8 cellular contexts compared by ENCODE assay signal in genomic region chr6:129683606-129684322, GRCh38. TPM values are rescaled to one million over a fixed set of nuclear protein-coding genes. Genes with fewer than 3 reads are reported as not detected.
A peak's percentile ranks its signal among the peaks of the same experiment; 100 is the strongest.
DNase-seq lines count a peak whose midpoint lies in the region; ATAC-seq and TF ChIP-seq lines count a peak whose summit lies in the region.

No MANE protein-coding gene starts in this region.

- H4K20me1 ChIP-seq in OCI-LY1 (ENCODE audit: insufficient read depth, low read length) = no peaks in the 10 kb centered on the region
- no peaks in the 10 kb centered on the region for H4K20me1 ChIP-seq in osteoblast (ENCODE audit: insufficient read depth, low read length)

- H3K27me3 ChIP-seq in OCI-LY1 (ENCODE audit: insufficient read depth, low read length) = no peaks in the 10 kb centered on the region
- H3K27me3 ChIP-seq in osteoblast (ENCODE audit: insufficient read depth, low read length) = no peaks in the 10 kb centered on the region
- no peaks in the 10 kb centered on the region for H3K27me3 ChIP-seq in upper lobe of left lung

- no peak overlapping the region for H3K27ac ChIP-seq in OCI-LY1 (ENCODE audit: low read depth, low read length, poor library complexity, severe bottlenecking)
- peak overlapping the region; percentile 68 for H3K27ac ChIP-seq in osteoblast (ENCODE audit: low read depth, low read length)
- peak overlapping the region; percentile 76 to 86 (median 84) for H3K27ac ChIP-seq in upper lobe of left lung

- H3K9me2 ChIP-seq in OCI-LY1 (ENCODE audit: low read depth, low read length) = no peaks in the 10 kb centered on the region

- H3K79me2 ChIP-seq in OCI-LY1 (ENCODE audit: insufficient read depth, low read length) (no peaks in the 10 kb centered on the region), osteoblast (ENCODE audit: insufficient read depth, low read length) (peaks cover 76% of the 10 kb centered on the region)

- WGBS in upper lobe of left lung, 2 donors = 19 to 23% methylated on average over 8 of the region's 8 CpGs

- peak in 1 of 4 donors; percentile 51 for TF ChIP-seq POLR2A in upper lobe of left lung (IDR thresholded peaks at IDR 0.05)

- DNase-seq in NCI-H345 (lab: John Stamatoyannopoulos, UW) (peak; percentile 5), NCI-H345 treated with DMSO at 0.1 percent for 48 hours (lab: John Stamatoyannopoulos, UW; ENCODE audit: unreplicated experiment) (no peak), activated T-cell treated with anti-CD3 and anti-CD28 coated beads for 48 hours (ENCODE audit: low read depth) (peak; percentile 43), fibroblast of pulmonary artery (ENCODE audit: low read depth) (peak; percentile 99), osteoblast (ENCODE audit: insufficient read length, low spot score, missing footprints) (peak; percentile 94), upper lobe of left lung (peak in 1 of 2 donors; percentile 90)

- peak overlapping the region; percentile 0 for H3K4me3 ChIP-seq in OCI-LY1 (ENCODE audit: low read depth, low read length, poor library complexity, severe bottlenecking)
- H3K4me3 ChIP-seq in fibroblast of pulmonary artery (replicated peaks; ENCODE audit: low read depth, low read length) = peak overlapping the region; percentile 8
- H3K4me3 ChIP-seq in osteoblast (ENCODE audit: insufficient read depth, low read length) = peak overlapping the region; percentile 2
- no peak overlapping the region for H3K4me3 ChIP-seq in upper lobe of left lung

- TF ChIP-seq CTCF in OCI-LY1 (IDR thresholded peaks at IDR 0.05; ENCODE audit: low read length) (no peak), fibroblast of pulmonary artery (IDR thresholded peaks at IDR 0.05; ENCODE audit: low read length, missing control alignments) (no peak), osteoblast (IDR thresholded peaks at IDR 0.05; ENCODE audit: extremely low read depth, low read depth, low read length) (no peak), upper lobe of left lung (IDR thresholded peaks at IDR 0.05) (no peak)

- peak in 2 of 4 donors; percentile 83 to 89 for TF ChIP-seq EP300 in upper lobe of left lung (IDR thresholded peaks at IDR 0.05)

- H3K4me1 ChIP-seq in OCI-LY1 (ENCODE audit: insufficient read depth, low read length, severe bottlenecking) (peaks cover 21% of the 10 kb centered on the region), osteoblast (ENCODE audit: insufficient read depth, low read length) (peaks cover 69% of the 10 kb centered on the region), upper lobe of left lung (peaks cover 49 to 74% (median 60%) of the 10 kb centered on the region in 4 donors)

- H3K4me2 ChIP-seq in OCI-LY1 (ENCODE audit: low read length) (0 out of 2 replicates have a peak overlapping the region, but pooled peaks have one; percentile 20), osteoblast (ENCODE audit: insufficient read depth, low read length) (peak overlapping the region; percentile 57)

- H2AFZ ChIP-seq in OCI-LY1 (ENCODE audit: low read length) (no peak overlapping the region), osteoblast (ENCODE audit: low read length) (no peak overlapping the region)

- no peak overlapping the region for H3K9ac ChIP-seq in OCI-LY1 (ENCODE audit: low read length)

- no peaks in the 10 kb centered on the region for H3F3A ChIP-seq in OCI-LY1 (ENCODE audit: insufficient read depth, low read length)

- H3K36me3 ChIP-seq in OCI-LY1 (ENCODE audit: insufficient read depth, low read length) (no peaks in the 10 kb centered on the region), osteoblast (ENCODE audit: insufficient read depth, low read length) (no peaks in the 10 kb centered on the region), upper lobe of left lung (no peaks in the 10 kb centered on the region)

- H3K9me3 ChIP-seq in OCI-LY1 (ENCODE audit: low read length) = no peaks in the 10 kb centered on the region
- no peaks in the 10 kb centered on the region for H3K9me3 ChIP-seq in osteoblast (ENCODE audit: low read depth, low read length)
- no peaks in the 10 kb centered on the region for H3K9me3 ChIP-seq in upper lobe of left lung

- ATAC-seq in HG02981 (IDR thresholded peaks at IDR 0.05; ENCODE audit: unreplicated experiment) = peak; percentile 94
- ATAC-seq in upper lobe of left lung (ENCODE audit: low FRiP score in 2 of 2) = peak; percentile 93

RNA-seq across cellular contexts. Expression of gene ARHGAP18, which starts 26.2 kb away (rescaled TPM):
- total RNA-seq in osteoblast (16.8 and 21.0 TPM in 2 replicates), upper lobe of left lung (10 to 100 TPM; 30.4 to 56.8 (median 48.9) TPM)

Comparison
In these comparisons a context has a peak if more than half of its experiments do, and no peak if none do; other contexts are left out.
1. H3K4me3 ChIP-seq: peak in OCI-LY1 (single experiment), fibroblast of pulmonary artery (single experiment) and osteoblast (single experiment); none in upper lobe of left lung (0 of 4).